In genomic region chrX:78759081-78759480, GRCh38 we compare ENCODE assay signal across 1 cellular context.
TF ChIP-seq lines count a peak whose summit lies in the region.

No MANE protein-coding gene starts in this region.

TF ChIP-seq in GM23338, 12 proteins besides CTCF, POLR2A, EP300 and RAD21 (continued from another document):
- TF ChIP-seq REST (IDR thresholded peaks at IDR 0.05; ENCODE audit: unreplicated experiment) (no peak), ZNF331 (CRISPR knock-in tag; IDR thresholded peaks at IDR 0.05; ENCODE audit: low read depth) (no peak), NANOG (IDR thresholded peaks at IDR 0.05; ENCODE audit: borderline replicate concordance) (no peak), JUNB (IDR thresholded peaks at IDR 0.05; ENCODE audit: unreplicated experiment) (no peak), ZNF114 (CRISPR knock-in tag; IDR thresholded peaks at IDR 0.05) (no peak)
- TF ChIP-seq, protein P1, sequence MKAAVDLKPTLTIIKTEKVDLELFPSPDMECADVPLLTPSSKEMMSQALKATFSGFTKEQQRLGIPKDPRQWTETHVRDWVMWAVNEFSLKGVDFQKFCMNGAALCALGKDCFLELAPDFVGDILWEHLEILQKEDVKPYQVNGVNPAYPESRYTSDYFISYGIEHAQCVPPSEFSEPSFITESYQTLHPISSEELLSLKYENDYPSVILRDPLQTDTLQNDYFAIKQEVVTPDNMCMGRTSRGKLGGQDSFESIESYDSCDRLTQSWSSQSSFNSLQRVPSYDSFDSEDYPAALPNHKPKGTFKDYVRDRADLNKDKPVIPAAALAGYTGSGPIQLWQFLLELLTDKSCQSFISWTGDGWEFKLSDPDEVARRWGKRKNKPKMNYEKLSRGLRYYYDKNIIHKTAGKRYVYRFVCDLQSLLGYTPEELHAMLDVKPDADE (IDR thresholded peaks at IDR 0.05) = no peak
